8 cellular contexts compared by ENCODE assay signal in the genomic region with DNA sequence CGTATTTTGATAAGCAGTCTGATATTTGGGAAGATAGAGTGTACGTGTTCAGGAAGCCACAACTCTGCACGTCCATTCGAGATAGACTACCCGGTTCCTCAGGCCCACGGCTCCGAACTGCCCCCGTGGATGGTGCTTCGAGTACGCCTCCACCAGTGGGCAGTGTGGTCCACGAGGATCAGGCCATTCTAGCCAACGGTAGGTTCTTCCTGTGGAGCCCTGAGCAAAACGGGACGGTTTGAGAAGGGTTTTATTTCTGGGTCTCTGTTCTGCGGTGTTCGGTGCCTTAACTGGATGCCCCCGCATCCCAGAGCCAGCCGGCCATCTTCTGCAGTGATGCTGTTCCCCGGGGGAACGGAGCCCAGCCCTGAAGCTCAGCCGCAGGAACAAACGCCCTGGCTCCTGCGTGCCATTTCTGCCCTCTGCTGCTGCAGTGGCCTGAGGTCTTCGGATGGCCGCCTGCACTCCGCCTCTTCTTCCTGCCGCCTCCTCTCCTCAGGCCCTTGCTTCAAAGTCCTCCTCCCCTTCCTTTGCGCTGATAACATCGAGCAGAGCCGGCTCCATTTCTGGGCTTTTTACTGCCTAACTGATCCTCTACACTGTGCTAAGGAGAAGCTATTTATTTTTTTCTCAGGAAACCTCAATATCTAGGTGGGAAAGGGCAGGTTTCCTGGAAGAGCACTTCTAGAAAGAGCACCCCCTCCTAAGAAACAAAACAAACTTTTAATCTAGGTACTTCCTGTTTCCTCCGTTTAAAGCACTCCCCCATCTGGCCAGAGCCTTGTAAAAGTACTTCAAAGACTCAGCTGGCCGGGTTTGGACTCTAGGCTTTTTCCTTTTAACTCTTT. TPM values are rescaled to one million over a fixed set of nuclear protein-coding genes. Genes with fewer than 3 reads are reported as not detected.
DNase-seq lines count a peak whose midpoint lies in the region; FAIRE-seq and TF ChIP-seq lines count a peak whose summit lies in the region.

No MANE protein-coding gene starts in this region.

- FAIRE-seq in kidney (lab: Jason Lieb, UNC) = no peak

- 66 to 75% (median 74%) methylated on average over 28 to 32 of the region's 32 CpGs for WGBS in adrenal gland, 4 donors

- no peak overlapping the region for H2AFZ ChIP-seq in MM.1S (ENCODE audit: low read length)

- H3K27ac ChIP-seq in C4-2B = peak overlapping the region; percentile 59
- peak overlapping the region in 2 of 5 donors; percentile 43 to 61 for H3K27ac ChIP-seq in adrenal gland
- H3K27ac ChIP-seq in kidney (ENCODE audit: low read depth in 2 of 2, low read length in 2 of 2) = peak overlapping the region; percentile 30 to 40
- no peak overlapping the region for H3K27ac ChIP-seq in MM.1S (ENCODE audit: low read length)

- H3K4me2 ChIP-seq in MM.1S (ENCODE audit: low read depth, low read length) = no peak overlapping the region

- no peaks in the 10 kb centered on the region for H3K9me2 ChIP-seq in MM.1S (replicated peaks; ENCODE audit: insufficient read depth, low read length)

- H3K4me1 ChIP-seq in adrenal gland (replicated peaks in 1 of 2) = peaks cover 0 to 10% of the 10 kb centered on the region in 2 donors
- H3K4me1 ChIP-seq in kidney (ENCODE audit: control insufficient read depth in 1 of 2, insufficient read depth in 1 of 2, low read depth in 1 of 2, low read length in 2 of 2) = peaks cover 5 to 13% of the 10 kb centered on the region in 2 donors
- no peaks in the 10 kb centered on the region for H3K4me1 ChIP-seq in MM.1S (ENCODE audit: low read length)

- no peak overlapping the region for H3K4me3 ChIP-seq in adrenal gland
- H3K4me3 ChIP-seq in kidney (ENCODE audit: low read length in 2 of 2) = peak overlapping the region in 1 of 2 donors; percentile 36
- no peak overlapping the region for H3K4me3 ChIP-seq in MM.1S (ENCODE audit: low read length)

- peaks cover 3 to 28% (median 14%) of the 10 kb centered on the region in 3 donors for H3K9me3 Mint-ChIP-seq in IgD-negative memory B cell
- peaks cover 5% of the 10 kb centered on the region for H3K9me3 Mint-ChIP-seq in type B pancreatic cell

- no peaks in the 10 kb centered on the region for H3K79me2 ChIP-seq in MM.1S (ENCODE audit: low read length)

- TF ChIP-seq POLR2A in adrenal gland (IDR thresholded peaks at IDR 0.05) = no peak

- H3K36me3 Mint-ChIP-seq in IgD-negative memory B cell (peaks cover 2% of the 10 kb centered on the region), type B pancreatic cell (no peaks in the 10 kb centered on the region)

- H3K9ac ChIP-seq in kidney (ENCODE audit: low read length in 2 of 2) = no peak overlapping the region
- no peak overlapping the region for H3K9ac ChIP-seq in MM.1S (ENCODE audit: low read length)

- H3K4me3 Mint-ChIP-seq in IgD-negative memory B cell (peak overlapping the region in 3 of 4 donors; percentile 48 to 87 (median 61)), type B pancreatic cell (no peak overlapping the region)

- no peaks in the 10 kb centered on the region for H4K20me1 ChIP-seq in MM.1S (ENCODE audit: insufficient read depth, low read length)

- H3F3A ChIP-seq in MM.1S (ENCODE audit: insufficient read depth, low read length) = no peaks in the 10 kb centered on the region

- TF ChIP-seq CTCF in C4-2B (conservative IDR thresholded peaks at IDR 0.05) = peak; percentile 29
- peak in 2 of 6 experiments; percentile 6 to 7 for TF ChIP-seq CTCF in adrenal gland (IDR thresholded peaks at IDR 0.05)
- no peak for TF ChIP-seq CTCF in kidney (IDR thresholded peaks at IDR 0.05; ENCODE audit: borderline replicate concordance, extremely low read depth, insufficient read depth)
- no peak for TF ChIP-seq CTCF in type B pancreatic cell (conservative IDR thresholded peaks at IDR 0.05)
- TF ChIP-seq CTCF in MM.1S (IDR thresholded peaks at IDR 0.05; ENCODE audit: low read length) = no peak

- H3K27me3 Mint-ChIP-seq in IgD-negative memory B cell (peaks cover 9% of the 10 kb centered on the region), type B pancreatic cell (no peaks in the 10 kb centered on the region)

- H3K4me1 Mint-ChIP-seq in IgD-negative memory B cell (peaks cover 0 to 2% (median 0%) of the 10 kb centered on the region in 3 donors), type B pancreatic cell (ENCODE audit: unreplicated experiment) (no peaks in the 10 kb centered on the region)

- H3K27me3 ChIP-seq in adrenal gland = no peaks in the 10 kb centered on the region
- H3K27me3 ChIP-seq in MM.1S (replicated peaks; ENCODE audit: insufficient read depth, low read length) = no peaks in the 10 kb centered on the region

- no peaks in the 10 kb centered on the region for H3K36me3 ChIP-seq in adrenal gland (replicated peaks in 1 of 2)
- no peaks in the 10 kb centered on the region for H3K36me3 ChIP-seq in kidney (ENCODE audit: control insufficient read depth in 1 of 2, insufficient read depth in 2 of 2, low read length in 2 of 2)
- H3K36me3 ChIP-seq in MM.1S (replicated peaks; ENCODE audit: insufficient read depth, low read length) = no peaks in the 10 kb centered on the region

- H3K27ac Mint-ChIP-seq in IgD-negative memory B cell (peak overlapping the region in 1 of 3 donors; percentile 42), type B pancreatic cell (peak overlapping the region; percentile 89)

- H3K9me3 ChIP-seq in adrenal gland (replicated peaks in 1 of 3) (peaks cover 0 to 11% (median 8%) of the 10 kb centered on the region in 3 donors), kidney (ENCODE audit: control insufficient read depth in 1 of 2, low read length in 2 of 2) (peaks cover 3 to 13% of the 10 kb centered on the region in 2 donors), MM.1S (replicated peaks; ENCODE audit: insufficient read depth, low read length) (no peaks in the 10 kb centered on the region)

- intact Hi-C loops in adrenal gland (cut with DNase I) (no loop called here), kidney (cut with DNase I) (no loop called here)

- DNase-seq in adrenal gland = peak in 5 of 7 donors; percentile 29 to 40 (median 32)
- peak; percentile 72 for DNase-seq in kidney
- DNase-seq in type B pancreatic cell (ENCODE audit: extremely low spot score, unreplicated experiment) = no peak
- no peak for DNase-seq in MM.1S
- DNase-seq in inferior parietal cortex (ENCODE audit: extremely low spot score) = no peak
- no peak for DNase-seq in T-helper 9 cell

RNA-seq across cellular contexts. Expression of a gene that starts 36.2 kb away (rescaled TPM):
- polyA plus RNA-seq in IgD-negative memory B cell (18.0 TPM), adrenal gland (10 to 100 TPM; 10.1 to 36.1 (median 17.1) TPM), kidney (ENCODE audit: insufficient read depth, low read depth, low replicate concordance) (30.0 TPM)
- total RNA-seq in adrenal gland (10 to 100 TPM; 13.9 to 54.9 (median 32.6) TPM), kidney (16.7 TPM), type B pancreatic cell (ENCODE audit: low replicate concordance) (2.8 and 5.5 TPM in 2 replicates)

Comparison
In these comparisons a context has a peak if more than half of its experiments do, and no peak if none do; other contexts are left out.
1. DNase-seq: peak in adrenal gland (5 of 7) and kidney (single experiment); none in type B pancreatic cell (single experiment), MM.1S (single experiment), inferior parietal cortex (single experiment) and T-helper 9 cell (single experiment).